ENCODE assay signal across 1 cellular context in the genomic region with DNA sequence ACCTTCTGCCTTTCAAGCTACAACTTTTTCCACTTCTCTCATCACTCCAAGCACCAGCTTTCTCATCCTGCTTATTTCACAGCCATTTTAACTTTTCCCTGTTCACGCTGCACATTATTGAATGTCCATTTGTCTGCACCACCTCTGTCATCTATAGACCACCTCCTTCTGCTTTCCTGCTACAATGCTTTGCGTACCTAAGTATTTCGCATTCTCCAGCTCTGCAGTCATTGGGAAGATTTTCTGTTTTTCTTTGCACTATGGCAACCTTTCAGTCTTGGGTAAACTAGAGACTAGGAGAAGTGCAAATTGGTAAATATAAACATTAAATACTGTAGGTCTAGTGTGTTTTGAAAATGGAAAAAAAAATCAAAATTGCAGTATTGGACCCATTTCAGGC.
TF ChIP-seq lines count a peak whose summit lies in the region.

No MANE protein-coding gene starts in this region.

TF ChIP-seq in endothelial cell of umbilical vein, 7 proteins besides CTCF, POLR2A, EP300 and RAD21 (continued from another document):
- TF ChIP-seq POLR2AphosphoS5 (IDR thresholded peaks at IDR 0.05; ENCODE audit: insufficient read depth, low read depth, low read length) (no peak), GATA2 (IDR thresholded peaks at IDR 0.05; ENCODE audit: insufficient read depth, insufficient read length, low read depth, low read length) (no peak), EZH2 (IDR thresholded peaks at IDR 0.05; ENCODE audit: borderline replicate concordance, low read depth, low read length, severe bottlenecking) (no peak), FOS (IDR thresholded peaks at IDR 0.05; ENCODE audit: borderline replicate concordance, insufficient read depth, low read length) (no peak), JUN (IDR thresholded peaks at IDR 0.05; ENCODE audit: borderline replicate concordance, insufficient read depth, insufficient read length, low read depth) (no peak)
- TF ChIP-seq, protein P1, sequence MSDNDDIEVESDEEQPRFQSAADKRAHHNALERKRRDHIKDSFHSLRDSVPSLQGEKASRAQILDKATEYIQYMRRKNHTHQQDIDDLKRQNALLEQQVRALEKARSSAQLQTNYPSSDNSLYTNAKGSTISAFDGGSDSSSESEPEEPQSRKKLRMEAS (IDR thresholded peaks at IDR 0.05; ENCODE audit: insufficient read depth, insufficient read length): no peak
